ENCODE assay signal across 24 cellular contexts in genomic region chr5:133408322-133408721, GRCh38.
"Had no signal": no experiment of that assay in that cellular context is flagged by ENCODE, and none has a peak within 500 bp of the region (broad histone marks: within the 10 kb centered on the region; RNA-seq: fewer than 3 reads in every experiment).

No MANE protein-coding gene starts in this region.

- H3K4me1 Mint-ChIP-seq: immature natural killer cell had no signal

- H3K4me1 ChIP-seq: esophagus muscularis mucosa, gastrocnemius medialis, heart right ventricle, right atrium auricular region, sigmoid colon, transverse colon had no signal

- FAIRE-seq: kidney had no signal

- H3K27ac Mint-ChIP-seq: immature natural killer cell; naive thymus-derived CD4-positive, alpha-beta T cell; nephron progenitor cell; stimulated activated naive B cell treated with anti-CD40 and anti-IgM and Interleukin-4, amounts not matched to agents 10 μg/mL and 1 μg/mL and 100 μg/mL, for 72 hours; stimulated activated naive CD8-positive, alpha-beta T cell treated with anti-CD3 and anti-CD28 coated beads, Interleukin-15, amount 100 ng/mL, for 72 hours had no signal

- H3K9me3 ChIP-seq: esophagus muscularis mucosa, gastrocnemius medialis, heart right ventricle, right atrium auricular region, sigmoid colon, thoracic aorta, transverse colon had no signal

- H3K9me3 Mint-ChIP-seq: naive thymus-derived CD4-positive, alpha-beta T cell; nephron progenitor cell; stimulated activated naive B cell treated with anti-CD40 and anti-IgM and Interleukin-4, amounts not matched to agents 10 μg/mL and 1 μg/mL and 100 μg/mL, for 72 hours; stimulated activated naive CD8-positive, alpha-beta T cell treated with anti-CD3 and anti-CD28 coated beads, Interleukin-15, amount 100 ng/mL, for 72 hours had no signal

- H3K27ac ChIP-seq: epithelial cell of prostate, esophagus muscularis mucosa, gastrocnemius medialis, heart right ventricle, right atrium auricular region, sigmoid colon, skin epidermis, thoracic aorta, transverse colon had no signal

- H3K27me3 ChIP-seq: dorsolateral prefrontal cortex, gastrocnemius medialis, right atrium auricular region, sigmoid colon had no signal

- H3K4me3 ChIP-seq: dorsolateral prefrontal cortex, esophagus muscularis mucosa, gastrocnemius medialis, heart right ventricle, right atrium auricular region, sigmoid colon, skin epidermis, thoracic aorta, transverse colon had no signal

- DNase-seq: cortex of kidney; dorsolateral prefrontal cortex; effector memory CD4-positive, alpha-beta T cell; gastrocnemius medialis; heart right ventricle; hypothalamus; immature natural killer cell; kidney; left cardiac atrium; mesendoderm; nephron progenitor cell; posterior cingulate gyrus; sigmoid colon; stimulated activated CD4-positive, alpha-beta T cell treated with anti-CD3 and anti-CD28 coated beads, Interleukin-2, amount 100 ng/mL, for 24 hours; stimulated activated CD4-positive, alpha-beta T cell treated with anti-CD3 and anti-CD28 coated beads, Interleukin-4, amount 100 ng/mL, for 4 hours; stimulated activated naive B cell treated with anti-CD40 and anti-IgM and Interleukin-4, amounts not matched to agents 10 μg/mL and 1 μg/mL and 100 μg/mL, for 72 hours; stimulated activated naive CD8-positive, alpha-beta T cell treated with anti-CD3 and anti-CD28 coated beads, Interleukin-15, amount 100 ng/mL, for 72 hours; transverse colon had no signal

- H3K36me3 Mint-ChIP-seq: immature natural killer cell; naive thymus-derived CD4-positive, alpha-beta T cell had no signal

- H3K4me3 Mint-ChIP-seq: immature natural killer cell; naive thymus-derived CD4-positive, alpha-beta T cell; nephron progenitor cell; stimulated activated naive B cell treated with anti-CD40 and anti-IgM and Interleukin-4, amounts not matched to agents 10 μg/mL and 1 μg/mL and 100 μg/mL, for 72 hours; stimulated activated naive CD8-positive, alpha-beta T cell treated with anti-CD3 and anti-CD28 coated beads, Interleukin-15, amount 100 ng/mL, for 72 hours had no signal

- H3K36me3 ChIP-seq: esophagus muscularis mucosa, gastrocnemius medialis, heart right ventricle, right atrium auricular region, sigmoid colon, thoracic aorta, transverse colon had no signal
